In genomic region chr9:124088476-124088837, GRCh38 we compare ENCODE assay signal across 1 cellular context.
TF ChIP-seq lines count a peak whose summit lies in the region.

No MANE protein-coding gene starts in this region.

TF ChIP-seq in HEK293T, 16 proteins besides CTCF, POLR2A, EP300 and RAD21:
- TF ChIP-seq LEF1 (IDR thresholded peaks at IDR 0.05; ENCODE audit: borderline replicate concordance) (no peak), FOXM1 (IDR thresholded peaks at IDR 0.05; ENCODE audit: borderline replicate concordance) (no peak), CTBP1 (IDR thresholded peaks at IDR 0.05; ENCODE audit: borderline replicate concordance) (no peak), SUZ12 (IDR thresholded peaks at IDR 0.05) (no peak), ZNF384 (IDR thresholded peaks at IDR 0.05) (no peak), FOXA1 (IDR thresholded peaks at IDR 0.05) (no peak), ELF4 (IDR thresholded peaks at IDR 0.05) (no peak), HDGF (IDR thresholded peaks at IDR 0.05; ENCODE audit: borderline replicate concordance) (no peak)
